10 cellular contexts compared by ENCODE assay signal in the genomic region with DNA sequence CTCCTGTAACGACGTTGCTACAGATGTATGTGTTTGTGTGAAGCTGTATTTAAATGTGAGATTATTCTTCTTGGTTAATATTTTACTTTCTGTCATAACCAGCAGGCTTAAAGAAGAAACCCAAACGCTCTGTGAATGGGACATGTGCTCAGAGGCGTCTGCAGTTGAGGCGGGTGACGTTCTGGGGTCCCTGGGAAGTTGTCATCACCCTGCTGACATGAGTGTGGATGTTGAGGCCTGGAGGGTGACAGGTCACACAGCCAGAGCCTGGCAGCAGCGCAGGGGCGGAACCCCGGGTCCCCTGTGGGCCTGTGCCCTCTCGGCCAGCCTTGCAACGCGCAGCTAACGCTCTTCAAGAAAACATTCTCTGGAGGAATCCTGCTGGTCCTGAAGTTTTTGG. TPM values are rescaled to one million over a fixed set of nuclear protein-coding genes. Genes with fewer than 3 reads are reported as not detected.
DNase-seq lines count a peak whose midpoint lies in the region; TF ChIP-seq lines count a peak whose summit lies in the region.
"Had no signal": no experiment of that assay in that cellular context is flagged by ENCODE, and none has a peak within 500 bp of the region (broad histone marks: within the 10 kb centered on the region; RNA-seq: fewer than 3 reads in every experiment).

No MANE protein-coding gene starts in this region.

- no peaks in the 10 kb centered on the region for H3K27me3 ChIP-seq in AG04450 (ENCODE audit: control insufficient read depth, insufficient read depth, low read length)

- H3K27ac Mint-ChIP-seq in HFFc6 (peak overlapping the region; percentile 92), chondrocyte (ENCODE audit: unreplicated experiment) (peak overlapping the region; percentile 90), nephron (peak overlapping the region; percentile 93 to 96 (median 95))
- H3K27ac Mint-ChIP-seq: activated CD4-positive, alpha-beta T cell treated with anti-CD3 and anti-CD28 coated beads, Interleukin-2, amount 10 ng/mL, durations not matched to agents 24 days and 14 days had no signal

- DNase-seq in AG04450 (ENCODE audit: low read depth, low spot score) (no peak), HFFc6 (no peak), chondrocyte (ENCODE audit: low spot score) (peak; percentile 58), NCI-H524 (lab: John Stamatoyannopoulos, UW) (no peak), cortex of kidney (lab: John Stamatoyannopoulos, UW) (no peak), LoVo (ENCODE audit: low spot score) (no peak), NCI-H446 treated with DMSO at 0.1 percent for 48 hours (lab: John Stamatoyannopoulos, UW) (no peak)
- DNase-seq: activated CD4-positive, alpha-beta T cell treated with anti-CD3 and anti-CD28 coated beads, Interleukin-2, amount 10 ng/mL, durations not matched to agents 24 days and 14 days; hippocampal formation had no signal

- POLR2A ChIA-PET in AG04450 (lab: Yijun Ruan, JAX), result no interaction called here

- peaks cover 2% of the 10 kb centered on the region; the same call in 1 of the 2 replicates for H3K9me3 ChIP-seq in AG04450 (ENCODE audit: control insufficient read depth, insufficient read depth, low read length)

- H3K9me3 Mint-ChIP-seq in HFFc6 (no peaks in the 10 kb centered on the region), chondrocyte (ENCODE audit: low read depth) (no peaks in the 10 kb centered on the region), nephron (no peaks in the 10 kb centered on the region)
- H3K9me3 Mint-ChIP-seq: activated CD4-positive, alpha-beta T cell treated with anti-CD3 and anti-CD28 coated beads, Interleukin-2, amount 10 ng/mL, durations not matched to agents 24 days and 14 days had no signal

- CTCF ChIA-PET in AG04450 (lab: Charles Lee), result no interaction called here

- H3K36me3 Mint-ChIP-seq in HFFc6 (ENCODE audit: low read depth), result peaks cover 20% of the 10 kb centered on the region
- peaks cover 6% of the 10 kb centered on the region for H3K36me3 Mint-ChIP-seq in chondrocyte (ENCODE audit: low read depth)
- H3K36me3 Mint-ChIP-seq in nephron (ENCODE audit: low read depth), result no peaks in the 10 kb centered on the region

- H3K4me3 ChIP-seq in AG04450 (ENCODE audit: low read depth, low read length), result no peak overlapping the region

- H3K27me3 Mint-ChIP-seq in HFFc6 (ENCODE audit: insufficient read depth) (peaks cover 14% of the 10 kb centered on the region), chondrocyte (ENCODE audit: low read depth) (no peaks in the 10 kb centered on the region), nephron (ENCODE audit: low read depth) (peaks cover 3% of the 10 kb centered on the region)
- H3K27me3 Mint-ChIP-seq: activated CD4-positive, alpha-beta T cell treated with anti-CD3 and anti-CD28 coated beads, Interleukin-2, amount 10 ng/mL, durations not matched to agents 24 days and 14 days had no signal

- H3K4me1 Mint-ChIP-seq in HFFc6 (ENCODE audit: low read depth) (peaks cover 82% of the 10 kb centered on the region), chondrocyte (ENCODE audit: low read depth) (peaks cover 71% of the 10 kb centered on the region), nephron (peaks cover 60% of the 10 kb centered on the region)

- H3K4me3 Mint-ChIP-seq in HFFc6 (peak overlapping the region; percentile 74), chondrocyte (ENCODE audit: unreplicated experiment) (no peak overlapping the region), nephron (peak overlapping the region; percentile 3 to 4 (median 3))

- TF ChIP-seq CTCF in AG04450 (IDR thresholded peaks at IDR 0.05; ENCODE audit: low read depth, low read length) (no peak), HFFc6 (IDR thresholded peaks at IDR 0.05) (no peak), chondrocyte (IDR thresholded peaks at IDR 0.05) (no peak), nephron (IDR thresholded peaks at IDR 0.05; ENCODE audit: unreplicated experiment in 3 of 3) (no peak)

- peak overlapping the region; percentile 85 for H3K27ac ChIP-seq in AG04450 (ENCODE audit: low read depth, low read length)

RNA-seq across cellular contexts. Expression of a gene that starts 16.6 kb away (rescaled TPM):
- 25.2 and 26.8 TPM in 2 replicates for polyA plus RNA-seq in AG04450 (2011; rRNA removed)
- 32.8 and 38.1 TPM in 2 replicates for polyA minus RNA-seq in AG04450 (2011; rRNA and poly(A)+ RNA removed)
- 10 to 100 TPM; 31.6 to 37.6 (median 33.1) TPM for total RNA-seq in HFFc6 (2021; fragmentation: NEBNext Ultra II Directional; extraction: Animal tissue kit (Norgen Biotek cat#: 25700))
- 29.9 to 40.0 TPM (median 31.2 TPM) in 3 replicates for total RNA-seq in chondrocyte
